ENCODE assay signal across 17 cellular contexts in genomic region chr12:26721800-26722199, GRCh38.
DNase-seq lines count a peak whose midpoint lies in the region; ATAC-seq, FAIRE-seq and TF ChIP-seq lines count a peak whose summit lies in the region.
"Had no signal": no experiment of that assay in that cellular context is flagged by ENCODE, and none has a peak within 500 bp of the region (broad histone marks: within the 10 kb centered on the region; RNA-seq: fewer than 3 reads in every experiment).

No MANE protein-coding gene starts in this region.

- TF ChIP-seq RAD21 in HepG2 (CRISPR knock-in tag; IDR thresholded peaks at IDR 0.05) (no peak), K562 (CRISPR knock-in tag; conservative IDR thresholded peaks at IDR 0.05 in 1 of 2, IDR thresholded peaks at IDR 0.05 in 1 of 2) (no peak)

- DNase-seq in right lobe of liver (no peak), HepG2 (ENCODE audit: low spot score) (no peak), NCI-H2171 (lab: John Stamatoyannopoulos, UW) (peak; percentile 68), K562 (ENCODE audit: extremely low read depth in 1 of 4, low spot score in 3 of 4) (peak in 1 of 4 experiments; percentile 9), NCI-H1048 (lab: John Stamatoyannopoulos, UW) (no peak), kidney glomerular epithelial cell (lab: John Stamatoyannopoulos, UW) (no peak)
- DNase-seq in activated naive CD4-positive, alpha-beta T cell treated with Interleukin-2 at 50 U/mL for 16 hours: no peak
- DNase-seq: activated CD4-positive, alpha-beta T cell treated with anti-CD3 and anti-CD28 coated beads, Interleukin-2, amount 50 U/mL, for 1 hour; activated T-cell treated with anti-CD3 and anti-CD28 coated beads, Interleukin-2, amount 50 U/mL, for 4 hours; DMS79 treated with DMSO at 0.1 percent for 48 hours; hippocampal formation; left ventricle myocardium inferior; naive B cell; NCI-H226; T1000 had no signal

- no peak overlapping the region for H3K4me2 ChIP-seq in HepG2 (ENCODE audit: low read depth, low read length)
- H3K4me2 ChIP-seq in K562 (ENCODE audit: insufficient read depth, low read length): no peak overlapping the region

- H3K9me1 ChIP-seq in K562 (ENCODE audit: control insufficient read depth, insufficient read depth, low read length): no peaks in the 10 kb centered on the region

- FAIRE-seq in HepG2 (lab: Jason Lieb, UNC): no peak
- no peak for FAIRE-seq in K562 (lab: Jason Lieb, UNC)

- H3K27ac ChIP-seq in right lobe of liver (no peak overlapping the region), HepG2 (ENCODE audit: extremely low read length, insufficient read depth, low read length) (no peak overlapping the region), K562 (ENCODE audit: extremely low read depth, low read depth, low read length) (no peak overlapping the region)
- H3K27ac ChIP-seq: left ventricle myocardium inferior had no signal

- no peaks in the 10 kb centered on the region for H3K9me3 ChIP-seq in right lobe of liver
- H3K9me3 ChIP-seq in HepG2 (ENCODE audit: low read length): no peaks in the 10 kb centered on the region
- H3K9me3 ChIP-seq in K562 (replicated peaks; ENCODE audit: control insufficient read depth, insufficient read depth, low read depth, low read length): no peaks in the 10 kb centered on the region
- H3K9me3 ChIP-seq: left ventricle myocardium inferior had no signal

- H3K4me3 ChIP-seq in right lobe of liver (no peak overlapping the region), HepG2 (replicated peaks in 1 of 3; ENCODE audit: insufficient read depth in 1 of 3, low read depth in 2 of 3, low read length in 3 of 3) (no peak overlapping the region), K562 (no peak overlapping the region)
- H3K4me3 ChIP-seq: left ventricle myocardium inferior had no signal

- TF ChIP-seq POLR2A in right lobe of liver (IDR thresholded peaks at IDR 0.05) (no peak), HepG2 (IDR thresholded peaks at IDR 0.05; ENCODE audit: insufficient read depth in 1 of 2, low read depth in 2 of 2, low read length in 2 of 2) (no peak), K562 (conservative IDR thresholded peaks at IDR 0.05) (no peak)

- TF ChIP-seq EP300 in HepG2 (IDR thresholded peaks at IDR 0.05; ENCODE audit: low read depth in 2 of 2, low read length in 2 of 2) (no peak), HepG2 (CRISPR knock-in tag; IDR thresholded peaks at IDR 0.05; ENCODE audit: borderline replicate concordance) (no peak), K562 (IDR thresholded peaks at IDR 0.05; ENCODE audit: low read length) (no peak)

- intact Hi-C loops in right lobe of liver (cut with DNase I): no loop called here
- intact Hi-C loops in HepG2 (cut with micrococcal nuclease; ENCODE audit: unreplicated experiment): loop anchor here (2.0 kb wide), 1 partner anchor 15 kb away; no protein-coding TSS in a partner anchor
- intact Hi-C loops in K562 (cut with micrococcal nuclease): no loop called here

- BruUV-seq in HepG2 (replicated peaks; lab: Mats Ljungman, UMichigan) (no TSS peak), K562 (replicated peaks; lab: Mats Ljungman, UMichigan) (no TSS peak)

- H3K9ac ChIP-seq in HepG2 (ENCODE audit: insufficient read depth, low read depth, low read length) (no peak overlapping the region), K562 (ENCODE audit: insufficient read depth in 1 of 2, low read depth in 2 of 2, low read length in 2 of 2) (no peak overlapping the region)

- H3K4me1 ChIP-seq in right lobe of liver (peaks cover 0 to 46% (median under 1%) of the 10 kb centered on the region in 4 donors), HepG2 (ENCODE audit: insufficient read depth, low read length) (peaks cover 18% of the 10 kb centered on the region), K562 (replicated peaks in 1 of 2; ENCODE audit: control insufficient read depth in 2 of 2, insufficient read depth in 2 of 2, low read length in 2 of 2) (no peaks in the 10 kb centered on the region)

- H3K79me2 ChIP-seq in HepG2 (ENCODE audit: insufficient read depth, low read length) (peaks cover 13% of the 10 kb centered on the region), K562 (ENCODE audit: control insufficient read depth, insufficient read depth, low read length) (no peaks in the 10 kb centered on the region)

- in situ Hi-C loops in HepG2 (cut with HindIII; ENCODE audit: extremely low pct_ligation_motif_present, low pct_unique_long_range_greater_than_20kb): no loop called here
- in situ Hi-C loops in K562 (cut with MboI): no loop called here

- ATAC-seq in right lobe of liver (peak; percentile 36 to 60 (median 40)), HepG2 (no peak), K562 (no peak), HG02885 (IDR thresholded peaks at IDR 0.05; ENCODE audit: poor library complexity, unreplicated experiment) (no peak)
- ATAC-seq: activated T-cell treated with anti-CD3 and anti-CD28 coated beads, Interleukin-2, amount 50 U/mL, for 4 hours; Right ventricle myocardium inferior had no signal

- POLR2A ChIA-PET in HepG2 (lab: Yijun Ruan, JAX) (interaction anchor here (2.7 kb wide), 1 partner anchor 14 kb away, joined by 12 read pairs; no protein-coding TSS in a partner anchor), K562 (lab: Yijun Ruan, JAX) (interaction anchor here (0.6 kb wide), 1 partner anchor 496 kb away, joined by 3 read pairs; no protein-coding TSS in a partner anchor)

- H3K36me3 ChIP-seq in right lobe of liver (peaks cover 0 to 6% (median 0%) of the 10 kb centered on the region in 4 donors), HepG2 (replicated peaks in 1 of 2; ENCODE audit: control insufficient read depth in 1 of 2, insufficient read depth in 2 of 2, low read length in 2 of 2) (peaks cover 11 to 73% of the 10 kb centered on the region in 2 experiments), K562 (ENCODE audit: control insufficient read depth, insufficient read depth, low read length) (no peaks in the 10 kb centered on the region)

- H2AFZ ChIP-seq in HepG2 (ENCODE audit: low read length): no peak overlapping the region
- H2AFZ ChIP-seq in K562 (ENCODE audit: low read depth, low read length): no peak overlapping the region

- TF ChIP-seq CTCF in right lobe of liver (IDR thresholded peaks at IDR 0.05) (no peak), HepG2 (CRISPR knock-in tag; IDR thresholded peaks at IDR 0.05) (no peak), K562 (IDR thresholded peaks at IDR 0.05 in 2 of 3, conservative IDR thresholded peaks at IDR 0.05 in 1 of 3; ENCODE audit: insufficient read depth in 2 of 3, low read depth in 1 of 3, low read length in 3 of 3) (no peak)

- no peaks in the 10 kb centered on the region for H4K20me1 ChIP-seq in HepG2 (ENCODE audit: insufficient read depth, low read length)
- H4K20me1 ChIP-seq in K562 (replicated peaks; ENCODE audit: control insufficient read depth, insufficient read depth, low read length): no peaks in the 10 kb centered on the region

- CTCF ChIA-PET in HepG2 (lab: Yijun Ruan, JAX; ENCODE audit: low intra/inter-chr PET ratio, low total read pairs) (no interaction called here), K562 (lab: Yijun Ruan, JAX; ENCODE audit: low intra/inter-chr PET ratio) (no interaction called here)

- no peaks in the 10 kb centered on the region for H3K27me3 ChIP-seq in right lobe of liver
- no peaks in the 10 kb centered on the region for H3K27me3 ChIP-seq in HepG2 (ENCODE audit: control insufficient read depth in 1 of 2, insufficient read depth in 2 of 2, low read length in 2 of 2)
- H3K27me3 ChIP-seq in K562 (ENCODE audit: control insufficient read depth in 2 of 2, insufficient read depth in 2 of 2, low read length in 2 of 2): no peaks in the 10 kb centered on the region; a peak in 1 of 5 replicates

- 36% methylated on average over 2 of the region's 2 CpGs for WGBS in right lobe of liver (ENCODE audit: insufficient coverage, low coverage, low lambda C conversion rate, missing lambda C conversion rate)
- 98% methylated on average over 2 of the region's 2 CpGs for WGBS in HepG2 (ENCODE audit: low lambda C conversion rate)
- 0% methylated on average over 2 of the region's 2 CpGs for WGBS in K562 (ENCODE audit: insufficient coverage, low coverage, missing lambda C conversion rate)

TF ChIP-seq in HepG2, 621 proteins besides CTCF, POLR2A, EP300 and RAD21 (continues in another document):
- TF ChIP-seq KDM1A (CRISPR knock-in tag; IDR thresholded peaks at IDR 0.05): no peak
- TF ChIP-seq BRD4 (CRISPR knock-in tag; IDR thresholded peaks at IDR 0.05): no peak
- no peak for TF ChIP-seq ZNF576 (CRISPR knock-in tag; IDR thresholded peaks at IDR 0.05)
- no peak for TF ChIP-seq KLF11 (CRISPR knock-in tag; IDR thresholded peaks at IDR 0.05)
- no peak for TF ChIP-seq ZNF160 (CRISPR knock-in tag; IDR thresholded peaks at IDR 0.05)
- TF ChIP-seq SAFB2 (CRISPR knock-in tag; IDR thresholded peaks at IDR 0.05; ENCODE audit: borderline replicate concordance, low read depth): no peak

TF ChIP-seq in K562, 482 proteins besides CTCF, POLR2A, EP300 and RAD21 (continues in another document):
- TF ChIP-seq PBX2 (CRISPR knock-in tag; IDR thresholded peaks at IDR 0.05; ENCODE audit: low read depth) (no peak), PBX2 (tag; conservative IDR thresholded peaks at IDR 0.05; ENCODE audit: low read depth) (peak; percentile 90), ATF3 (IDR thresholded peaks at IDR 0.05) (no peak), ATF3 (CRISPR knock-in tag; conservative IDR thresholded peaks at IDR 0.05) (no peak), CSDE1 (IDR thresholded peaks at IDR 0.05) (no peak)

Comparison
In these comparisons a context has a peak if more than half of its experiments do, and no peak if none do; other contexts are left out.
1. ATAC-seq: peak in right lobe of liver (4 of 4); none in HepG2 (single experiment), K562 (single experiment) and HG02885 (single experiment).